Comparison of ENCODE assay signal across 8 cellular contexts in the genomic region with DNA sequence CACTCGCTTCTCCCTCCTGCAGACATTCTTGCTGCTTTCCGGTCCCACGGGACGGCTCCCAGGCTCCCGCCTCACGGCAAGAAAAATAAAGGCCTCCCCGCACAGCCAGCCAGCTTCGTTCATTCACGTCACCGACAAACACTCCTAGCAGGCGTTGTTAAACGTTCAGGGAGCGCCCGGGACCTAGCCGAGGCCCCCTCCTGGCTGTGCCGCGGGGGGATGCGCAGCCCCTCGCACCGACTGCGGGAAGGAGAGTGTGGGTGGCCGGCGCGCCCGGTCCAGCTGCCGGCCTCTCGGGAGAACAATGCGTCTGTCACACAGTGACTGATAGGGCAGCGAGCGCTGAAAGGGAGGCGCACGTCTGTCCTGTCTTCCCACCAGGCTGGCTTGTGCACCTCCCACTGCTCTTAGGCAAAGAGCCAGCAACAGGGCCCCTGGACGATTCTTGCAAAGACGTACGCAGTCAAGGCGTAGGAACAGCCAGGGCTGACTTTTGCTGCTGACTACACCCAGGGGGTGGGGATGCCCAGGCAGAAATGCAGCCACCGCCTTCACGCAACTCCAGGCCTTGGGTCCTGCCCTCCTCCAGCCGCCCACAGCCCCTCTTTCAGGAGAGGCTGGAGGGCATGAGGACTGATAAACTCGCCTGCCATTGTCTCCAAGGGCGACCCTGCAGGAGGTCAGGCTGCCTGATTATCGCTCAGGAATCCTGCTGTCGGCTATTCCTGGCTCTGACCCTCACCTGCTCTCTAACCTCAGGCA.
DNase-seq lines count a peak whose midpoint lies in the region; ATAC-seq and TF ChIP-seq lines count a peak whose summit lies in the region.

No MANE protein-coding gene starts in this region.

- CTCF ChIA-PET in activated CD4-positive, alpha-beta T cell treated with anti-CD3 and anti-CD28 coated beads, Interleukin-2, amount 10 ng/mL, durations not matched to agents 7 days and 5 days (lab: Charles Lee), result interaction anchor here (0.7 kb wide), 1 partner anchor 460 kb away, joined by 3 read pairs; no protein-coding TSS in a partner anchor
- CTCF ChIA-PET in CD8-positive, alpha-beta memory T cell (lab: Charles Lee), result no interaction called here

- ATAC-seq in GM18868 (IDR thresholded peaks at IDR 0.05; ENCODE audit: unreplicated experiment), result peak; percentile 46

- peak overlapping the region; percentile 43 to 52 for H3K4me3 ChIP-seq in vagina
- no peak overlapping the region for H3K4me3 ChIP-seq in CD8-positive, alpha-beta memory T cell (ENCODE audit: low read length)

- DNase-seq in NCI-H82 (lab: John Stamatoyannopoulos, UW), result peak; percentile 84
- peak; percentile 24 for DNase-seq in fibroblast of gingiva (ENCODE audit: low read depth)
- peak; percentile 19 for DNase-seq in mucosa of gallbladder (ENCODE audit: low spot score)
- DNase-seq in vagina (ENCODE audit: extremely low spot score in 2 of 2), result no peak
- no peak for DNase-seq in stimulated activated CD4-positive, alpha-beta T cell treated with anti-CD3 and anti-CD28 coated beads, Interleukin-12 subunit alpha, Interleukin-12 subunit beta, amount 100 ng/mL, for 4 hours
- DNase-seq in activated CD4-positive, alpha-beta T cell treated with anti-CD3 and anti-CD28 coated beads, Interleukin-2, amount 10 ng/mL, durations not matched to agents 7 days and 5 days, result no peak
- DNase-seq in CD8-positive, alpha-beta memory T cell, result no peak

- H3K9me3 Mint-ChIP-seq in activated CD4-positive, alpha-beta T cell treated with anti-CD3 and anti-CD28 coated beads, Interleukin-2, amount 10 ng/mL, durations not matched to agents 7 days and 5 days, result no peaks in the 10 kb centered on the region
- peaks cover 0 to 3% (median 0%) of the 10 kb centered on the region in 5 donors for H3K9me3 Mint-ChIP-seq in CD8-positive, alpha-beta memory T cell

- H3K9me3 ChIP-seq in vagina, result no peaks in the 10 kb centered on the region
- H3K9me3 ChIP-seq in CD8-positive, alpha-beta memory T cell (ENCODE audit: low read length), result no peaks in the 10 kb centered on the region

- H3K27me3 ChIP-seq in vagina, result no peaks in the 10 kb centered on the region
- no peaks in the 10 kb centered on the region for H3K27me3 ChIP-seq in CD8-positive, alpha-beta memory T cell (ENCODE audit: insufficient read depth, low read length, poor library complexity, severe bottlenecking)

- no peak for TF ChIP-seq POLR2A in vagina (IDR thresholded peaks at IDR 0.05)

- no peak overlapping the region for H3K27ac Mint-ChIP-seq in activated CD4-positive, alpha-beta T cell treated with anti-CD3 and anti-CD28 coated beads, Interleukin-2, amount 10 ng/mL, durations not matched to agents 7 days and 5 days
- no peak overlapping the region for H3K27ac Mint-ChIP-seq in CD8-positive, alpha-beta memory T cell

- H3K36me3 ChIP-seq in vagina, result no peaks in the 10 kb centered on the region
- H3K36me3 ChIP-seq in CD8-positive, alpha-beta memory T cell (ENCODE audit: insufficient read depth, low read length), result no peaks in the 10 kb centered on the region

- peaks cover 30% of the 10 kb centered on the region for H3K4me1 ChIP-seq in vagina
- H3K4me1 ChIP-seq in CD8-positive, alpha-beta memory T cell (ENCODE audit: insufficient read depth, low read length), result no peaks in the 10 kb centered on the region

- POLR2A ChIA-PET in activated CD4-positive, alpha-beta T cell treated with anti-CD3 and anti-CD28 coated beads, Interleukin-2, amount 10 ng/mL, durations not matched to agents 7 days and 5 days (lab: Charles Lee), result no interaction called here
- POLR2A ChIA-PET in CD8-positive, alpha-beta memory T cell (lab: Charles Lee), result no interaction called here

- intact Hi-C loops in vagina (cut with DNase I), result no loop called here

- H3K27ac ChIP-seq in vagina, result peak overlapping the region; percentile 65
- H3K27ac ChIP-seq in CD8-positive, alpha-beta memory T cell (ENCODE audit: low read depth, low read length), result no peak overlapping the region

- no peaks in the 10 kb centered on the region for H3K36me3 Mint-ChIP-seq in activated CD4-positive, alpha-beta T cell treated with anti-CD3 and anti-CD28 coated beads, Interleukin-2, amount 10 ng/mL, durations not matched to agents 7 days and 5 days (ENCODE audit: low read depth)
- H3K36me3 Mint-ChIP-seq in CD8-positive, alpha-beta memory T cell, result peaks cover 0 to 3% (median 0%) of the 10 kb centered on the region in 3 donors

- peaks cover 3% of the 10 kb centered on the region for H3K4me1 Mint-ChIP-seq in activated CD4-positive, alpha-beta T cell treated with anti-CD3 and anti-CD28 coated beads, Interleukin-2, amount 10 ng/mL, durations not matched to agents 7 days and 5 days
- peaks cover 0 to 5% (median 0%) of the 10 kb centered on the region in 3 donors for H3K4me1 Mint-ChIP-seq in CD8-positive, alpha-beta memory T cell

- TF ChIP-seq CTCF in vagina (IDR thresholded peaks at IDR 0.05), result no peak

- H3K27me3 Mint-ChIP-seq in activated CD4-positive, alpha-beta T cell treated with anti-CD3 and anti-CD28 coated beads, Interleukin-2, amount 10 ng/mL, durations not matched to agents 7 days and 5 days, result peaks cover 61% of the 10 kb centered on the region
- H3K27me3 Mint-ChIP-seq in CD8-positive, alpha-beta memory T cell, result peaks cover 10 to 54% of the 10 kb centered on the region in 2 donors

- no peak overlapping the region for H3K4me3 Mint-ChIP-seq in activated CD4-positive, alpha-beta T cell treated with anti-CD3 and anti-CD28 coated beads, Interleukin-2, amount 10 ng/mL, durations not matched to agents 7 days and 5 days
- H3K4me3 Mint-ChIP-seq in CD8-positive, alpha-beta memory T cell, result peak overlapping the region in 1 of 7 donors; percentile 15

Comparison
In these comparisons a context has a peak if more than half of its experiments do, and no peak if none do; other contexts are left out.
1. DNase-seq: peak in NCI-H82 (single experiment), fibroblast of gingiva (single experiment) and mucosa of gallbladder (single experiment); none in vagina (0 of 2), stimulated activated CD4-positive, alpha-beta T cell treated with anti-CD3 and anti-CD28 coated beads, Interleukin-12 subunit alpha, Interleukin-12 subunit beta, amount 100 ng/mL, for 4 hours (single experiment), activated CD4-positive, alpha-beta T cell treated with anti-CD3 and anti-CD28 coated beads, Interleukin-2, amount 10 ng/mL, durations not matched to agents 7 days and 5 days (single experiment) and CD8-positive, alpha-beta memory T cell (0 of 5).